Comparison of ENCODE assay signal across 8 cellular contexts in genomic region chr3:183634707-183635106, GRCh38. TPM values are rescaled to one million over a fixed set of nuclear protein-coding genes. Genes with fewer than 3 reads are reported as not detected.
DNase-seq lines count a peak whose midpoint lies in the region; ATAC-seq and TF ChIP-seq lines count a peak whose summit lies in the region.

No MANE protein-coding gene starts in this region.

- no peak for TF ChIP-seq CTCF in left ventricle myocardium inferior (IDR thresholded peaks at IDR 0.05; ENCODE audit: borderline replicate concordance)
- no peak for TF ChIP-seq CTCF in brain (conservative IDR thresholded peaks at IDR 0.05)

- WGBS in urinary bladder = 78% methylated on average over 16 of the region's 16 CpGs

- H3K4me1 ChIP-seq in left ventricle myocardium inferior (peaks cover 58% of the 10 kb centered on the region), mucosa of stomach (ENCODE audit: control insufficient read depth, insufficient read depth, low read length) (peaks cover 30% of the 10 kb centered on the region), urinary bladder (ENCODE audit: insufficient read depth) (peaks cover 2% of the 10 kb centered on the region)

- H3K9me3 Mint-ChIP-seq in brain = no peaks in the 10 kb centered on the region

- H3K36me3 ChIP-seq in left ventricle myocardium inferior = peaks cover 4% of the 10 kb centered on the region
- H3K36me3 ChIP-seq in mucosa of stomach (ENCODE audit: control insufficient read depth, insufficient read depth, low read length) = no peaks in the 10 kb centered on the region
- H3K36me3 ChIP-seq in urinary bladder (ENCODE audit: insufficient read depth) = no peaks in the 10 kb centered on the region

- H3K9me3 ChIP-seq in left ventricle myocardium inferior (replicated peaks) (no peaks in the 10 kb centered on the region), mucosa of stomach (ENCODE audit: control insufficient read depth, low read length) (no peaks in the 10 kb centered on the region)

- H3K27ac Mint-ChIP-seq in brain = peak overlapping the region; percentile 91 to 97 (median 95)

- peaks cover 6% of the 10 kb centered on the region for H3K27me3 Mint-ChIP-seq in brain

- no peak for ATAC-seq in left ventricle myocardium superior
- ATAC-seq in GM19324 (IDR thresholded peaks at IDR 0.05; ENCODE audit: low FRiP score, unreplicated experiment) = no peak

- peak overlapping the region; percentile 91 for H3K4me3 ChIP-seq in left ventricle myocardium inferior
- H3K4me3 ChIP-seq in mucosa of stomach (ENCODE audit: low read length) = peak overlapping the region; percentile 81
- H3K4me3 ChIP-seq in urinary bladder (ENCODE audit: low read depth, low read length) = peak overlapping the region; percentile 99

- intact Hi-C loops in left ventricle myocardium inferior (cut with micrococcal nuclease) = no loop called here
- intact Hi-C loops in left ventricle myocardium superior (cut with micrococcal nuclease) = no loop called here

- H3K4me1 Mint-ChIP-seq in brain = peaks cover 34% of the 10 kb centered on the region

- DNase-seq in left ventricle myocardium inferior (no peak), left ventricle myocardium superior (no peak), cortex of kidney (lab: John Stamatoyannopoulos, UW) (no peak), NOMO-1 treated with DMSO at 0.1 percent for 48 hours (lab: John Stamatoyannopoulos, UW; ENCODE audit: unreplicated experiment) (no peak)

- H3K27ac ChIP-seq in left ventricle myocardium inferior (replicated peaks) = peak overlapping the region; percentile 99
- no peak overlapping the region for H3K27ac ChIP-seq in urinary bladder (ENCODE audit: low read depth)

- H3K27me3 ChIP-seq in left ventricle myocardium inferior (ENCODE audit: low read depth) (no peaks in the 10 kb centered on the region), mucosa of stomach (ENCODE audit: control insufficient read depth, insufficient read depth, low read length) (no peaks in the 10 kb centered on the region)

- H3K9ac ChIP-seq in mucosa of stomach (ENCODE audit: low read length) = peak overlapping the region; percentile 99

- H3K36me3 Mint-ChIP-seq in brain = peaks cover 29% of the 10 kb centered on the region

- H3K4me3 Mint-ChIP-seq in brain = peak overlapping the region; percentile 90 to 95 (median 91)

RNA-seq across cellular contexts. Expression of gene KLHL24, which starts 0.7 kb away (rescaled TPM):
- total RNA-seq in left ventricle myocardium inferior = 217 TPM
- 272 TPM for total RNA-seq in left ventricle myocardium superior
- polyA plus RNA-seq in brain (ENCODE audit: insufficient read depth, low read depth, low replicate concordance) = 16.8 TPM
- total RNA-seq in urinary bladder = 111 TPM
- 16.2 TPM for polyA plus RNA-seq in urinary bladder
